ENCODE assay signal across 3 cellular contexts in genomic region chr11:134281635-134282034, GRCh38. TPM values are rescaled to one million over a fixed set of nuclear protein-coding genes. Genes with fewer than 3 reads are reported as not detected.
"Had no signal": no experiment of that assay in that cellular context is flagged by ENCODE, and none has a peak within 500 bp of the region (broad histone marks: within the 10 kb centered on the region; RNA-seq: fewer than 3 reads in every experiment).

No MANE protein-coding gene starts in this region.

RNA-seq across cellular contexts. Expression of gene GLB1L3, which starts 5.5 kb away (rescaled TPM):
- total RNA-seq: GM23248, HepG2, HFFc6 had no signal
- polyA plus RNA-seq: GM23248, HepG2 had no signal

RNA-seq across cellular contexts. Expression of gene GLB1L2, which starts 50.2 kb away (rescaled TPM):
- total RNA-seq: GM23248, HFFc6 had no signal
